ENCODE assay signal across 8 cellular contexts in genomic region chr15:70488002-70488605, GRCh38.
DNase-seq lines count a peak whose midpoint lies in the region; ATAC-seq lines count a peak whose summit lies in the region.

No MANE protein-coding gene starts in this region.

- H3K27me3 Mint-ChIP-seq in memory B cell: peaks cover 1% of the 10 kb centered on the region

- no peak overlapping the region for H3K27ac Mint-ChIP-seq in memory B cell

- peak; percentile 21 for ATAC-seq in memory B cell (ENCODE audit: low read depth)
- no peak for ATAC-seq in GM19395 (IDR thresholded peaks at IDR 0.05; ENCODE audit: unreplicated experiment)

- no peaks in the 10 kb centered on the region for H3K36me3 Mint-ChIP-seq in memory B cell

- DNase-seq in SIG-M5 treated with dmso at 0.1 percent for 504 hours (lab: John Stamatoyannopoulos, UW; ENCODE audit: unreplicated experiment) (peak; percentile 65), SIG-M5 (lab: John Stamatoyannopoulos, UW) (no peak), NCI-H526 (lab: John Stamatoyannopoulos, UW) (peak; percentile 35 to 72), memory B cell (ENCODE audit: low spot score in 2 of 2) (peak; percentile 76 to 78)
- DNase-seq in activated CD4-positive, alpha-beta T cell treated with anti-CD3 and anti-CD28 coated beads, Interleukin-2, amount 50 U/mL, for 48 hours: peak; percentile 80 to 84
- DNase-seq in effector CD4-positive, alpha-beta T cell: peak; percentile 59
- DNase-seq in stimulated activated CD8-positive, alpha-beta memory T cell treated with anti-CD3 and anti-CD28 coated beads, Interleukin-7, amount 100 ng/mL, for 1 hour (ENCODE audit: low read depth in 2 of 2): peak; percentile 52 to 55

- H3K4me3 Mint-ChIP-seq in memory B cell: no peak overlapping the region

- peaks cover 48% of the 10 kb centered on the region for H3K4me1 Mint-ChIP-seq in memory B cell

- H3K9me3 Mint-ChIP-seq in memory B cell: no peaks in the 10 kb centered on the region
